ENCODE assay signal across 24 cellular contexts in the genomic region with DNA sequence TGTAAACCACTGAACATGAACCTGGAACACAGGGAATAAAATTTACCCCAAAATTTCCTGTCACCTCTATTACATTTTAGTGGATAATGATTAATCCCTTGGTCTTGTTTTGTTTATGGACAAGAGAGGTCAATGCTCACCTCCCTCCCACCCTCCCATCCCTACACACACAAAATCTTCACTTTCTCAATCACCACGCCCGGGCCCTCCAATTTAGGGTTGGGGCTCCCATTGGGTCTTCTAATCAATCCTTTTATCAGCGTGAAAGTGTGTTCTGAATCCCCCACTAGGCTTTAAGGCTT.
"Had no signal": no experiment of that assay in that cellular context is flagged by ENCODE, and none has a peak within 500 bp of the region (broad histone marks: within the 10 kb centered on the region; RNA-seq: fewer than 3 reads in every experiment).

No MANE protein-coding gene starts in this region.

- H3K4me3 Mint-ChIP-seq: mesothelial cell of epicardium, naive B cell had no signal

- H3K36me3 ChIP-seq: esophagus squamous epithelium, gastrocnemius medialis, left ventricle myocardium inferior, lower lobe of right lung had no signal

- H3K36me3 Mint-ChIP-seq: mesothelial cell of epicardium, naive B cell had no signal

- H3K9me3 Mint-ChIP-seq: naive B cell had no signal

- DNase-seq: dermis blood vessel endothelial cell; dorsolateral prefrontal cortex; effector CD4-positive, alpha-beta T cell; effector memory CD4-positive, alpha-beta T cell; esophagus squamous epithelium; foreskin fibroblast; foreskin melanocyte; gastrocnemius medialis; glutamatergic neuron; head of caudate nucleus; heart right ventricle; hippocampal formation; left cardiac atrium; left ventricle myocardium inferior; lower lobe of right lung; mesenchymal stem cell; naive B cell had no signal

- H3K27me3 Mint-ChIP-seq: naive B cell had no signal

- H3K4me1 ChIP-seq: gastrocnemius medialis, heart right ventricle, left ventricle myocardium inferior, lower lobe of right lung had no signal

- FAIRE-seq: colon, endothelial cell of umbilical vein, islet of Langerhans, keratinocyte had no signal

- H3K27ac ChIP-seq: coronary artery, dorsolateral prefrontal cortex, esophagus squamous epithelium, gastrocnemius medialis, heart right ventricle, left ventricle myocardium inferior, lower lobe of right lung had no signal

- H3K9me3 ChIP-seq: esophagus squamous epithelium, gastrocnemius medialis, heart right ventricle, left ventricle myocardium inferior, lower lobe of right lung, mucosa of descending colon had no signal

- H3K27ac Mint-ChIP-seq: naive B cell had no signal

- ATAC-seq: gastrocnemius medialis, heart right ventricle, left cardiac atrium, lower lobe of right lung had no signal

- H3K4me3 ChIP-seq: coronary artery, dorsolateral prefrontal cortex, esophagus squamous epithelium, gastrocnemius medialis, heart right ventricle, left ventricle myocardium inferior, lower lobe of right lung, mucosa of descending colon had no signal

- H3K27me3 ChIP-seq: dorsolateral prefrontal cortex, esophagus squamous epithelium, gastrocnemius medialis, heart right ventricle had no signal
